ENCODE assay signal across 13 cellular contexts in genomic region chr3:112672716-112673506, GRCh38. TPM values are rescaled to one million over a fixed set of nuclear protein-coding genes. Genes with fewer than 3 reads are reported as not detected.
A peak's percentile ranks its signal among the peaks of the same experiment; 100 is the strongest.
DNase-seq lines count a peak whose midpoint lies in the region; ATAC-seq and TF ChIP-seq lines count a peak whose summit lies in the region.
"Had no signal": no experiment of that assay in that cellular context is flagged by ENCODE, and none has a peak within 500 bp of the region (broad histone marks: within the 10 kb centered on the region; RNA-seq: fewer than 3 reads in every experiment).

No MANE protein-coding gene starts in this region.

- DNase-seq in left ventricle myocardium inferior (no peak), left cardiac atrium (no peak), fibroblast of lung (ENCODE audit: low read depth in 2 of 2) (no peak), type B pancreatic cell (ENCODE audit: extremely low spot score, unreplicated experiment) (no peak), GM19240 (ENCODE audit: insufficient read length, low spot score) (no peak), NCI-H748 treated with DMSO at 0.1 percent for 48 hours (lab: John Stamatoyannopoulos, UW) (no peak), lower leg skin (ENCODE audit: low spot score in 2 of 2) (no peak)
- DNase-seq in T-helper 2 cell treated with Interferon-gamma antibody and Interleukin-4, amounts not matched to agents 5 μg/mL and 100 μg/mL, for 36 hours (ENCODE audit: low spot score): peak; percentile 44
- DNase-seq: activated effector memory CD4-positive, alpha-beta T cell treated with anti-CD3 and anti-CD28 coated beads, Interleukin-2, amount 50 U/mL, for 16 hours; GF-D8; H9; midbrain had no signal

- TF ChIP-seq CTCF in left ventricle myocardium inferior (IDR thresholded peaks at IDR 0.05; ENCODE audit: borderline replicate concordance): no peak
- no peak for TF ChIP-seq CTCF in fibroblast of lung (conservative IDR thresholded peaks at IDR 0.05 in 1 of 2, IDR thresholded peaks at IDR 0.05 in 1 of 2; ENCODE audit: low read depth in 1 of 2, low read length in 2 of 2)
- TF ChIP-seq CTCF in type B pancreatic cell (conservative IDR thresholded peaks at IDR 0.05): no peak
- no peak for TF ChIP-seq CTCF in lower leg skin (IDR thresholded peaks at IDR 0.05)

- TF ChIP-seq POLR2A in lower leg skin (IDR thresholded peaks at IDR 0.05): no peak

- no peaks in the 10 kb centered on the region for H4K20me1 ChIP-seq in fibroblast of lung (ENCODE audit: control insufficient read depth, extremely low read depth, insufficient read depth, low read length)

- H3K9me3 ChIP-seq in left ventricle myocardium inferior (replicated peaks): no peaks in the 10 kb centered on the region
- no peaks in the 10 kb centered on the region for H3K9me3 ChIP-seq in fibroblast of lung (ENCODE audit: control insufficient read depth, insufficient read depth, low read depth, low read length)

- H3K4me1 Mint-ChIP-seq in T-helper 2 cell treated with Interferon-gamma antibody and Interleukin-4, amounts not matched to agents 5 μg/mL and 100 μg/mL, for 36 hours (ENCODE audit: low read depth): peaks cover 84% of the 10 kb centered on the region
- peaks cover 52% of the 10 kb centered on the region for H3K4me1 Mint-ChIP-seq in type B pancreatic cell (ENCODE audit: unreplicated experiment)

- no peak overlapping the region for H3K9ac ChIP-seq in fibroblast of lung (ENCODE audit: insufficient read depth, low read length)

- H3K27ac ChIP-seq in left ventricle myocardium inferior (replicated peaks) (peak overlapping the region; percentile 1), fibroblast of lung (ENCODE audit: insufficient read depth, low read length) (peak overlapping the region; percentile 74)
- H3K27ac ChIP-seq: RWPE1 had no signal

- H3K27me3 ChIP-seq in left ventricle myocardium inferior (ENCODE audit: low read depth) (peaks cover 13% of the 10 kb centered on the region), fibroblast of lung (ENCODE audit: control insufficient read depth, insufficient read depth, low read length) (no peaks in the 10 kb centered on the region)

- no peaks in the 10 kb centered on the region for H3K79me2 ChIP-seq in fibroblast of lung (ENCODE audit: control insufficient read depth, insufficient read depth, low read length)

- no peak for ATAC-seq in left cardiac atrium

- H3K4me3 ChIP-seq in left ventricle myocardium inferior (no peak overlapping the region), fibroblast of lung (replicated peaks in 1 of 4; ENCODE audit: control extremely low read depth in 1 of 4, insufficient read depth in 1 of 4, low read depth in 3 of 4, low read length in 4 of 4) (no peak overlapping the region), lower leg skin (ENCODE audit: low read depth, poor library complexity, severe bottlenecking) (no peak overlapping the region)

- no peaks in the 10 kb centered on the region for H3K9me3 Mint-ChIP-seq in T-helper 2 cell treated with Interferon-gamma antibody and Interleukin-4, amounts not matched to agents 5 μg/mL and 100 μg/mL, for 36 hours
- H3K9me3 Mint-ChIP-seq in type B pancreatic cell: no peaks in the 10 kb centered on the region
- H3K9me3 Mint-ChIP-seq: H9 had no signal

- H2AFZ ChIP-seq in fibroblast of lung (ENCODE audit: low read length): no peak overlapping the region

- H3K4me2 ChIP-seq in fibroblast of lung (ENCODE audit: extremely low read depth, insufficient read depth, low read length): peak overlapping the region; percentile 42

- WGBS in lower leg skin, 2 donors: 64 to 68% methylated on average over 5 of the region's 5 CpGs

- H3K36me3 ChIP-seq in left ventricle myocardium inferior (no peaks in the 10 kb centered on the region), fibroblast of lung (ENCODE audit: control insufficient read depth, insufficient read depth, low read length) (no peaks in the 10 kb centered on the region)

- H3K4me1 ChIP-seq in left ventricle myocardium inferior (no peaks in the 10 kb centered on the region), fibroblast of lung (ENCODE audit: control insufficient read depth, extremely low read depth, insufficient read depth, low read length) (peaks cover 22% of the 10 kb centered on the region)

- peaks cover 16% of the 10 kb centered on the region for H3K36me3 Mint-ChIP-seq in T-helper 2 cell treated with Interferon-gamma antibody and Interleukin-4, amounts not matched to agents 5 μg/mL and 100 μg/mL, for 36 hours (ENCODE audit: low read depth)
- H3K36me3 Mint-ChIP-seq in type B pancreatic cell: no peaks in the 10 kb centered on the region

- intact Hi-C loops in left ventricle myocardium inferior (cut with micrococcal nuclease): no loop called here
- intact Hi-C loops in left cardiac atrium (cut with DNase I): no loop called here
- intact Hi-C loops in lower leg skin (cut with DNase I; ENCODE audit: low total_unique reads): no loop called here

- H3K4me3 Mint-ChIP-seq in T-helper 2 cell treated with Interferon-gamma antibody and Interleukin-4, amounts not matched to agents 5 μg/mL and 100 μg/mL, for 36 hours: peak overlapping the region; percentile 55
- H3K4me3 Mint-ChIP-seq in type B pancreatic cell: peak overlapping the region; percentile 2
- H3K4me3 Mint-ChIP-seq: H9 had no signal

- peak overlapping the region; percentile 89 for H3K27ac Mint-ChIP-seq in T-helper 2 cell treated with Interferon-gamma antibody and Interleukin-4, amounts not matched to agents 5 μg/mL and 100 μg/mL, for 36 hours
- peak overlapping the region; percentile 81 for H3K27ac Mint-ChIP-seq in type B pancreatic cell

- H3K27me3 Mint-ChIP-seq in T-helper 2 cell treated with Interferon-gamma antibody and Interleukin-4, amounts not matched to agents 5 μg/mL and 100 μg/mL, for 36 hours (ENCODE audit: low read depth): peaks cover 4% of the 10 kb centered on the region
- no peaks in the 10 kb centered on the region for H3K27me3 Mint-ChIP-seq in type B pancreatic cell

RNA-seq across cellular contexts. Expression of gene CCDC80, which starts 32.0 kb away (rescaled TPM):
- total RNA-seq in left ventricle myocardium inferior (171 TPM), left cardiac atrium (100 to 1,000 TPM; 233 to 278 TPM), fibroblast of lung (153 and 366 TPM in 2 replicates), type B pancreatic cell (ENCODE audit: low replicate concordance) (169 and 174 TPM in 2 replicates), lower leg skin (10 to 100 TPM in 3 of 4 donors, 1 to 10 TPM in 1; 7.4 to 53.3 (median 10.6) TPM)
- 131 and 526 TPM in 2 replicates for polyA plus RNA-seq in fibroblast of lung
- polyA plus RNA-seq in fibroblast of lung (2012): 362 and 1,849 TPM in 2 replicates
- polyA minus RNA-seq in fibroblast of lung (ENCODE audit: low replicate concordance): 162 and 660 TPM in 2 replicates
